ENCODE assay signal across 8 cellular contexts in genomic region chr3:4826237-4827100, GRCh38.
DNase-seq lines count a peak whose midpoint lies in the region; ATAC-seq and TF ChIP-seq lines count a peak whose summit lies in the region.

No MANE protein-coding gene starts in this region.

- POLR2A ChIA-PET in CD8-positive, alpha-beta T cell (lab: Charles Lee): no interaction called here

- H3K4me1 Mint-ChIP-seq in CD8-positive, alpha-beta T cell (ENCODE audit: low read depth): peaks cover 94% of the 10 kb centered on the region
- H3K4me1 Mint-ChIP-seq in activated T-helper 17 cell treated with anti-CD3 and anti-CD28 coated beads, Interleukin-2, amount 50 U/mL, for 72 hours: peaks cover 80% of the 10 kb centered on the region

- intact Hi-C loops in CD8-positive, alpha-beta T cell (cut with DNase I, micrococcal nuclease): loop anchor here in 1 of 2 experiments (10.0 kb wide), 2 partner anchors 322 to 368 kb away; no protein-coding TSS in a partner anchor
- intact Hi-C loops in heart right ventricle (cut with DNase I): loop anchor here in 7 of 10 donors (1.0 to 5.0 kb wide), 9 partner anchors 54 to 156 kb away; partner anchors contain the start of gene BHLHE40 (in 3 of the 7)

- no peak overlapping the region for H3K27ac Mint-ChIP-seq in CD8-positive, alpha-beta T cell
- H3K27ac Mint-ChIP-seq in activated T-helper 17 cell treated with anti-CD3 and anti-CD28 coated beads, Interleukin-2, amount 50 U/mL, for 72 hours: peak overlapping the region; percentile 98

- H3K9me3 ChIP-seq in CD8-positive, alpha-beta T cell (ENCODE audit: low read length): no peaks in the 10 kb centered on the region
- no peaks in the 10 kb centered on the region for H3K9me3 ChIP-seq in heart right ventricle

- CTCF ChIA-PET in CD8-positive, alpha-beta T cell (lab: Charles Lee): interaction anchor here (1.2 to 2.9 kb wide), 5 partner anchors 10 to 231 kb away, joined by 3 to 15 read pairs (median 8); partner anchors contain the start of gene BHLHE40

- no peaks in the 10 kb centered on the region for H3K27me3 ChIP-seq in CD8-positive, alpha-beta T cell (ENCODE audit: insufficient read depth, low read length)
- H3K27me3 ChIP-seq in heart right ventricle: no peaks in the 10 kb centered on the region

- no peak overlapping the region for H3K27ac ChIP-seq in CD8-positive, alpha-beta T cell (ENCODE audit: low read depth, low read length)
- H3K27ac ChIP-seq in heart right ventricle: peak overlapping the region; percentile 21 to 92 (median 85)

- peak overlapping the region; percentile 64 for H3K4me3 Mint-ChIP-seq in CD8-positive, alpha-beta T cell
- peak overlapping the region; percentile 84 for H3K4me3 Mint-ChIP-seq in activated T-helper 17 cell treated with anti-CD3 and anti-CD28 coated beads, Interleukin-2, amount 50 U/mL, for 72 hours

- peak overlapping the region; percentile 0 for H3K4me3 ChIP-seq in CD8-positive, alpha-beta T cell (ENCODE audit: low read depth, low read length)
- H3K4me3 ChIP-seq in heart right ventricle: peak overlapping the region in 4 of 10 donors; percentile 5 to 16 (median 10)

- no peak for DNase-seq in CD8-positive, alpha-beta T cell
- peak; percentile 85 to 87 for DNase-seq in heart right ventricle
- peak; percentile 89 for DNase-seq in renal cortical epithelial cell (ENCODE audit: low read depth)
- DNase-seq in NCI-H2171 (lab: John Stamatoyannopoulos, UW): no peak

- 35 to 38% methylated on average over 20 of the region's 20 CpGs for whole genome bisulfite sequencing in heart right ventricle, 2 donors

- TF ChIP-seq CTCF in CD8-positive, alpha-beta T cell (IDR thresholded peaks at IDR 0.05): no peak
- no peak for TF ChIP-seq CTCF in heart right ventricle (IDR thresholded peaks at IDR 0.05)

- H3K4me1 ChIP-seq in CD8-positive, alpha-beta T cell (ENCODE audit: insufficient read depth, low read length): peaks cover 82% of the 10 kb centered on the region
- H3K4me1 ChIP-seq in heart right ventricle: peaks cover 16 to 84% (median 44%) of the 10 kb centered on the region in 9 donors

- ATAC-seq in CD8-positive, alpha-beta T cell: no peak
- ATAC-seq in activated T-helper 17 cell treated with anti-CD3 and anti-CD28 coated beads, Interleukin-2, amount 50 U/mL, for 72 hours (replicated peaks): no peak
- peak; percentile 85 to 96 (median 90) for ATAC-seq in heart right ventricle
- ATAC-seq in SK-N-SH treated with all-trans-retinoic acid at 6 μM for 48 hours: no peak
- ATAC-seq in HG02798 (IDR thresholded peaks at IDR 0.05; ENCODE audit: poor library complexity, unreplicated experiment): no peak
- ATAC-seq in HG03175 (IDR thresholded peaks at IDR 0.05; ENCODE audit: unreplicated experiment): no peak

- peaks cover 16% of the 10 kb centered on the region for H3K36me3 Mint-ChIP-seq in CD8-positive, alpha-beta T cell
- H3K36me3 Mint-ChIP-seq in activated T-helper 17 cell treated with anti-CD3 and anti-CD28 coated beads, Interleukin-2, amount 50 U/mL, for 72 hours (ENCODE audit: low read depth): peaks cover 90% of the 10 kb centered on the region

- H3K36me3 ChIP-seq in CD8-positive, alpha-beta T cell (ENCODE audit: insufficient read depth, low read length): no peaks in the 10 kb centered on the region
- H3K36me3 ChIP-seq in heart right ventricle: peaks cover 0 to 29% (median 0%) of the 10 kb centered on the region in 9 donors

- no peaks in the 10 kb centered on the region for H3K27me3 Mint-ChIP-seq in CD8-positive, alpha-beta T cell (ENCODE audit: low read depth)
- no peaks in the 10 kb centered on the region for H3K27me3 Mint-ChIP-seq in activated T-helper 17 cell treated with anti-CD3 and anti-CD28 coated beads, Interleukin-2, amount 50 U/mL, for 72 hours

- no peaks in the 10 kb centered on the region for H3K9me3 Mint-ChIP-seq in CD8-positive, alpha-beta T cell
- H3K9me3 Mint-ChIP-seq in activated T-helper 17 cell treated with anti-CD3 and anti-CD28 coated beads, Interleukin-2, amount 50 U/mL, for 72 hours: peaks cover 4% of the 10 kb centered on the region

TF ChIP-seq in SK-N-SH treated with all-trans-retinoic acid at 6 μM for 48 hours, 23 proteins besides CTCF, POLR2A, EP300 and RAD21:
- TF ChIP-seq ZFP3 (CRISPR knock-in tag; IDR thresholded peaks at IDR 0.05): no peak
- no peak for TF ChIP-seq TSHZ2 (CRISPR knock-in tag; IDR thresholded peaks at IDR 0.05)
- no peak for TF ChIP-seq POU6F1 (CRISPR knock-in tag; IDR thresholded peaks at IDR 0.05; ENCODE audit: borderline replicate concordance, low read depth)
- TF ChIP-seq ARNTL (CRISPR knock-in tag; IDR thresholded peaks at IDR 0.05; ENCODE audit: borderline replicate concordance, low read depth): no peak
- no peak for TF ChIP-seq RARB (CRISPR knock-in tag; IDR thresholded peaks at IDR 0.05)
- no peak for TF ChIP-seq CSRNP3 (CRISPR knock-in tag; IDR thresholded peaks at IDR 0.05)
- TF ChIP-seq ZNF8 (CRISPR knock-in tag; IDR thresholded peaks at IDR 0.05): no peak
- no peak for TF ChIP-seq TOX (CRISPR knock-in tag; IDR thresholded peaks at IDR 0.05; ENCODE audit: borderline replicate concordance)
- TF ChIP-seq TCF4 (CRISPR knock-in tag; IDR thresholded peaks at IDR 0.05; ENCODE audit: borderline replicate concordance): no peak
- no peak for TF ChIP-seq OSR1 (CRISPR knock-in tag; IDR thresholded peaks at IDR 0.05)
- TF ChIP-seq ZC3H10 (CRISPR knock-in tag; IDR thresholded peaks at IDR 0.05): no peak
- no peak for TF ChIP-seq ZNF565 (CRISPR knock-in tag; conservative IDR thresholded peaks at IDR 0.05; ENCODE audit: low read depth)
- no peak for TF ChIP-seq ZNF70 (CRISPR knock-in tag; IDR thresholded peaks at IDR 0.05)
- no peak for TF ChIP-seq PPARA (CRISPR knock-in tag; IDR thresholded peaks at IDR 0.05; ENCODE audit: borderline replicate concordance)
- no peak for TF ChIP-seq GLIS3 (CRISPR knock-in tag; IDR thresholded peaks at IDR 0.05)

Comparison
In these comparisons a context has a peak if more than half of its experiments do, and no peak if none do; other contexts are left out.
1. ATAC-seq: peak in heart right ventricle (8 of 8); none in CD8-positive, alpha-beta T cell (single experiment), activated T-helper 17 cell treated with anti-CD3 and anti-CD28 coated beads, Interleukin-2, amount 50 U/mL, for 72 hours (single experiment), SK-N-SH treated with all-trans-retinoic acid at 6 μM for 48 hours (single experiment), HG02798 (single experiment) and HG03175 (single experiment).
2. DNase-seq: peak in heart right ventricle (2 of 2) and renal cortical epithelial cell (single experiment); none in CD8-positive, alpha-beta T cell (0 of 7) and NCI-H2171 (single experiment).